ENCODE assay signal across 1 cellular context in the genomic region with DNA sequence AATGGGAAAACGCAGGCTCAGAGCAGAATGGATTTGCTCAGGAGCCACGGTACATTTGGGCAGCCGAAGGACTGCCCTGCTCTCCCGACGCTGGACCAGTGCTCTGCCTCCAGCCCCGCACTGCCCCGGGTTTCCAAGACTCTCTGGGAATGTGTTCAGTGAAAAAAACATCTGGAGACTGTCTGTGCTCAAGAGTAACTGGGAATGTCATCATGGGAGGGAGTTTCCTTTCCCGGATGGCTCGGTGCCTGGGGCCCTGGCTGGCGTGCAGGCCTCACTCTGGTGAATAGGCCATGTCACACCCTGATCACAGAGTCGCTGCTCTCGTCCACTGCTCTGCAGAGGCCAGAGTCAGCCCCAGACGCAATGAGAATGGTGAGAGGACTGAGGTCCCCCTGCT.
TF ChIP-seq lines count a peak whose summit lies in the region.

No MANE protein-coding gene starts in this region.

TF ChIP-seq in SK-N-SH, 30 proteins besides CTCF, POLR2A, EP300 and RAD21 (continued from another document):
- TF ChIP-seq SIN3A (IDR thresholded peaks at IDR 0.05; ENCODE audit: borderline replicate concordance, low read depth, low read length), result 0 out of 2 replicates have a peak, but pooled peaks have one; percentile 23
- peak; percentile 60; the same call in 1 of the 2 replicates for TF ChIP-seq MXI1 (IDR thresholded peaks at IDR 0.05; ENCODE audit: low read depth, low read length)
- TF ChIP-seq, protein P1, sequence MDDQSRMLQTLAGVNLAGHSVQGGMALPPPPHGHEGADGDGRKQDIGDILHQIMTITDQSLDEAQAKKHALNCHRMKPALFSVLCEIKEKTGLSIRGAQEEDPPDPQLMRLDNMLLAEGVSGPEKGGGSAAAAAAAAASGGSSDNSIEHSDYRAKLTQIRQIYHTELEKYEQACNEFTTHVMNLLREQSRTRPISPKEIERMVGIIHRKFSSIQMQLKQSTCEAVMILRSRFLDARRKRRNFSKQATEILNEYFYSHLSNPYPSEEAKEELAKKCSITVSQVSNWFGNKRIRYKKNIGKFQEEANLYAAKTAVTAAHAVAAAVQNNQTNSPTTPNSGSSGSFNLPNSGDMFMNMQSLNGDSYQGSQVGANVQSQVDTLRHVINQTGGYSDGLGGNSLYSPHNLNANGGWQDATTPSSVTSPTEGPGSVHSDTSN (IDR thresholded peaks at IDR 0.05), result peak; percentile 63
- TF ChIP-seq POLR2AphosphoS5 (IDR thresholded peaks at IDR 0.05; ENCODE audit: low read depth, low read length), result peak; percentile 70; the same call in 1 of the 2 replicates
